In the genomic region with DNA sequence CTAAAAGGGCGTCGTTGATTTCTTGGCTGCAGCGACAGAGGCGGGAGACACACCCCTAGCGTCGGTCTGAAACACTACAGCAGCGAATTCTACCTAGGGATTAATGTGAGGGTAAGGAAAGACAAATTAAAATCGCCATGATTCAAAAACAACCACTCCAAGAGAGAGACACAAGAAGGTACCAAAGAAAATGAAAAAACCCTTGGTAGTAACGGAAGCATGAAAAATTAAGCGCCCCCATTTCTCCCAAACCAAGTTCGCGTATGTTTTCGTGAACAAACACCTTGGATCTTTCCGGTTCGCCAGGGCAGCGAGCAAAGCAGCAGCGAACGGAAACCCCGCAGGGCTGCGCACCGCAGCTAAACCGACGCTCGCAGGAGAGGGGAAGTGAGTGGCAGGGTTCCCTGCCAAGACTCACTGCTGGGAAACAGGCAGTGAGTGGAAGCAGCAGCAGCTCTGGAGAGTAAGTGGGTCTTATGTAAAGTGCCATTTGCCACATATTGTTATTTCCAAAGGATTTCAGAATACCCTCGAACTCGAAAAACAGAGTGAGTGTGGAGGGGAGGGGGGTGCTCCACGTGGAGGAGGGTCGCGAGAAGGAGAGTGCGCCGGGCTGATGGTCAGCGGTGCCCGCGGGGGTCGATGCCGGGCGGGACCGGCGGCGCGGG, we compare ENCODE assay signal across 8 cellular contexts. TPM values are rescaled to one million over a fixed set of nuclear protein-coding genes. Genes with fewer than 3 reads are reported as not detected.
DNase-seq lines count a peak whose midpoint lies in the region; ATAC-seq and TF ChIP-seq lines count a peak whose summit lies in the region.

No MANE protein-coding gene starts in this region.

- H3K4me3 ChIP-seq in lower lobe of right lung: peak overlapping the region; percentile 66

- no peaks in the 10 kb centered on the region for H3K36me3 Mint-ChIP-seq in CD14-positive monocyte
- H3K36me3 Mint-ChIP-seq in activated CD4-positive, alpha-beta memory T cell treated with anti-CD3 and anti-CD28 coated beads, Interleukin-2, amount 10 ng/mL, durations not matched to agents 7 days and 5 days (ENCODE audit: low read depth): peaks cover 20% of the 10 kb centered on the region

- peak; percentile 32 for ATAC-seq in GM19397 (IDR thresholded peaks at IDR 0.05; ENCODE audit: unreplicated experiment)
- ATAC-seq in HG03565 (IDR thresholded peaks at IDR 0.05; ENCODE audit: unreplicated experiment): peak; percentile 50
- ATAC-seq in lower lobe of right lung: peak; percentile 78 to 80

- peaks cover 0 to 2% (median 0%) of the 10 kb centered on the region in 3 donors for H3K27me3 Mint-ChIP-seq in CD14-positive monocyte (ENCODE audit: low read depth in 3 of 3)
- H3K27me3 Mint-ChIP-seq in activated CD4-positive, alpha-beta memory T cell treated with anti-CD3 and anti-CD28 coated beads, Interleukin-2, amount 10 ng/mL, durations not matched to agents 7 days and 5 days: no peaks in the 10 kb centered on the region

- peak overlapping the region; percentile 90 for H3K27ac ChIP-seq in lower lobe of right lung

- H3K36me3 ChIP-seq in lower lobe of right lung: no peaks in the 10 kb centered on the region

- peak overlapping the region; percentile 98 to 99 for H3K4me3 Mint-ChIP-seq in CD14-positive monocyte
- H3K4me3 Mint-ChIP-seq in activated CD4-positive, alpha-beta memory T cell treated with anti-CD3 and anti-CD28 coated beads, Interleukin-2, amount 10 ng/mL, durations not matched to agents 7 days and 5 days: peak overlapping the region; percentile 89

- peaks cover 34% of the 10 kb centered on the region for H3K4me1 Mint-ChIP-seq in CD14-positive monocyte
- H3K4me1 Mint-ChIP-seq in activated CD4-positive, alpha-beta memory T cell treated with anti-CD3 and anti-CD28 coated beads, Interleukin-2, amount 10 ng/mL, durations not matched to agents 7 days and 5 days: peaks cover 39% of the 10 kb centered on the region

- DNase-seq in CD14-positive monocyte (ENCODE audit: low spot score): peak; percentile 82
- DNase-seq in NCI-H748 treated with DMSO at 0.1 percent for 48 hours (lab: John Stamatoyannopoulos, UW): peak; percentile 83
- peak; percentile 83 for DNase-seq in activated CD4-positive, alpha-beta memory T cell treated with anti-CD3 and anti-CD28 coated beads, Interleukin-2, amount 10 ng/mL, durations not matched to agents 7 days and 5 days
- peak; percentile 70 for DNase-seq in ecto neural progenitor cell (ENCODE audit: low spot score)
- DNase-seq in lower lobe of right lung: peak; percentile 75
- DNase-seq in stimulated activated CD8-positive, alpha-beta memory T cell treated with anti-CD3 and anti-CD28 coated beads, Interleukin-12 subunit alpha, Interleukin-12 subunit beta, amount 100 ng/mL, for 1 hour (ENCODE audit: low read depth): peak; percentile 66

- intact Hi-C loops in CD14-positive monocyte (cut with micrococcal nuclease) (loop anchor here (5.0 to 10.0 kb wide), 4 partner anchors 54 to 187 kb away; a partner anchor contains a TSS), lower lobe of right lung (cut with DNase I) (no loop called here)

- CTCF ChIA-PET in activated CD4-positive, alpha-beta memory T cell treated with anti-CD3 and anti-CD28 coated beads, Interleukin-2, amount 10 ng/mL, durations not matched to agents 7 days and 5 days (lab: Charles Lee): interaction anchor here (0.9 to 3.3 kb wide), 4 partner anchors 44 to 55 kb away, joined by 3 to 28 read pairs (median 3); no protein-coding TSS in a partner anchor

- no peaks in the 10 kb centered on the region for H3K9me3 ChIP-seq in lower lobe of right lung

- H3K27ac Mint-ChIP-seq in CD14-positive monocyte: peak overlapping the region; percentile 97 to 99 (median 99)
- H3K27ac Mint-ChIP-seq in activated CD4-positive, alpha-beta memory T cell treated with anti-CD3 and anti-CD28 coated beads, Interleukin-2, amount 10 ng/mL, durations not matched to agents 7 days and 5 days: peak overlapping the region; percentile 98

- H3K27me3 ChIP-seq in lower lobe of right lung (ENCODE audit: low read depth): no peaks in the 10 kb centered on the region

- TF ChIP-seq CTCF in CD14-positive monocyte (IDR thresholded peaks at IDR 0.05) (peak; percentile 78), lower lobe of right lung (IDR thresholded peaks at IDR 0.05) (peak; percentile 57)

- H3K9me3 Mint-ChIP-seq in CD14-positive monocyte: peaks cover 0 to 3% (median 0%) of the 10 kb centered on the region in 7 donors
- H3K9me3 Mint-ChIP-seq in activated CD4-positive, alpha-beta memory T cell treated with anti-CD3 and anti-CD28 coated beads, Interleukin-2, amount 10 ng/mL, durations not matched to agents 7 days and 5 days: no peaks in the 10 kb centered on the region

- POLR2A ChIA-PET in activated CD4-positive, alpha-beta memory T cell treated with anti-CD3 and anti-CD28 coated beads, Interleukin-2, amount 10 ng/mL, durations not matched to agents 7 days and 5 days (lab: Charles Lee): interaction anchor here (0.8 to 5.2 kb wide), 7 partner anchors 15 to 215 kb away, joined by 3 to 43 read pairs (median 5); a partner anchor contains a TSS

- peaks cover 67% of the 10 kb centered on the region for H3K4me1 ChIP-seq in lower lobe of right lung

RNA-seq across cellular contexts. Expression of a gene that starts 1.0 kb away (rescaled TPM):
- polyA plus RNA-seq in CD14-positive monocyte: 10 to 100 TPM in 1 of 2 donors, 1 to 10 TPM in 1; 8.7 to 10.7 TPM
- 10 to 100 TPM; 80.0 to 92.9 TPM for total RNA-seq in activated CD4-positive, alpha-beta memory T cell treated with anti-CD3 and anti-CD28 coated beads, Interleukin-2, amount 10 ng/mL, durations not matched to agents 7 days and 5 days
- total RNA-seq in lower lobe of right lung: 54.5 TPM

Comparison
In these comparisons a context has a peak if more than half of its experiments do, and no peak if none do; other contexts are left out.
1. Peak in every context shown above with its lines: DNase-seq, ATAC-seq, H3K4me3 ChIP-seq and H3K27ac ChIP-seq.